In the genomic region with DNA sequence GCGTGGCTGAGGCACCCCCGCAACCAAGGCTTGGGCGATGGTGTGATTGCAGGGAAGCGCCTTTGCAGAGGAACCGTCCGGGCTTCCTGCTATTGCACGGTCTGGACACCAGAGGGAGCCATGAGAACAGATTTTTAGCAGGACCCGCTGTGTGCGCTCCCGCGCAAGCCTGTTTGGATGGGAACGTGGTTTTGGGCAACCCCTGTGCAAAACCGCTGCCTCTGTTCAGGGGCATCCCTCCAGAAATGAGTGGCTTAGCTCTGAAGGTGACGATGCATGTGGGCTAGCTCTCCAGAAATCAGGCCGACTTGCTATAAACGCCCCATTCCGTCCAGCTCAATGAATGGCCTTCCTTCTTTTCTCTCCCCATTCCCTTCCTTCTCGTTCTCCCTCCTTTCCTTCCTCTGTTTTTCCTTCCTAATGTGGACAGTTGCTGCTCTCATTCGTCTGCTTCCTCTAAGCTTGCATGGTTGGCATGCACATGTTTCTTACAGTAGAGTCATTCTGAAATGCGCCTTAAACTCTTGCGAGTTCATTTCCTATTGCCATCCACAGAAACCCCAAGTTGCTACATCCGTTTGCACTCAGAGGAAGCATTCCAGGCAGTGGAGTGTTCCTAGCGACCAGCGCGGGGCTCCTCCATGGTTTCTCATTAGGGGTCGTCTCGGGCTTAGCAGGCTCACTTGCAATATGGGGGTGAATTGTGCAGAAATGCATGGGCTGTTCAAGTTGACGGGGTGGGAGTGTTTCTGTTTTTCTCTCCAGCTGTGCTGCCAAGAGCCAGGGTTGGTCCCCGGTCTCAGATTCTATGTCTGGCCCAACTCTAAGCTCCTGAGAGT, we compare ENCODE assay signal across 8 cellular contexts.
A peak's percentile ranks its signal among the peaks of the same experiment; 100 is the strongest.
DNase-seq lines count a peak whose midpoint lies in the region; ATAC-seq and TF ChIP-seq lines count a peak whose summit lies in the region.

No MANE protein-coding gene starts in this region.

- H3F3A ChIP-seq in Loucy (ENCODE audit: low read depth) = no peaks in the 10 kb centered on the region

- H3K9ac ChIP-seq in Loucy (ENCODE audit: low read depth, low read length, poor library complexity, severe bottlenecking) = no peak overlapping the region

- H3K4me1 ChIP-seq in Loucy (ENCODE audit: insufficient read depth, low read length, poor library complexity, severe bottlenecking) = peaks cover 6% of the 10 kb centered on the region

- no peaks in the 10 kb centered on the region for H3K27me3 ChIP-seq in Loucy (ENCODE audit: insufficient read depth, low read length, poor library complexity, severe bottlenecking)

- peak overlapping the region; percentile 45 for H3K4me3 ChIP-seq in Loucy (ENCODE audit: low read length, poor library complexity, severe bottlenecking)
- H3K4me3 ChIP-seq in skeletal muscle cell (ENCODE audit: low read depth, low read length) = peak overlapping the region; percentile 37

- peak overlapping the region; percentile 88 for H3K4me3 Mint-ChIP-seq in T-helper 17 cell

- H3K9me3 ChIP-seq in Loucy (ENCODE audit: insufficient read depth, low read depth, low read length) (no peaks in the 10 kb centered on the region), T-helper 17 cell (ENCODE audit: control insufficient read depth, low read length, poor library complexity, severe bottlenecking) (no peaks in the 10 kb centered on the region)

- no peaks in the 10 kb centered on the region for H3K9me2 ChIP-seq in Loucy (replicated peaks; ENCODE audit: low read depth, low read length)

- peaks cover 12% of the 10 kb centered on the region for H3K4me1 Mint-ChIP-seq in T-helper 17 cell

- H2AFZ ChIP-seq in Loucy (ENCODE audit: low read length) = peak overlapping the region; percentile 74

- DNase-seq in CMK (ENCODE audit: low read depth) (peak; percentile 27), T-helper 17 cell (peak; percentile 33 to 61 (median 38)), astrocyte of the hippocampus (ENCODE audit: low read depth, low spot score) (peak; percentile 84), iPS DF 19.7 (ENCODE audit: low read depth, low spot score) (peak; percentile 35), skeletal muscle cell (ENCODE audit: low read depth) (no peak)

- H3K79me2 ChIP-seq in Loucy (ENCODE audit: insufficient read depth, low read length) = no peaks in the 10 kb centered on the region

- TF ChIP-seq CTCF in Loucy (conservative IDR thresholded peaks at IDR 0.05; ENCODE audit: low read length) = peak; percentile 75

- H3K36me3 ChIP-seq in Loucy (ENCODE audit: insufficient read depth, low read length) = no peaks in the 10 kb centered on the region

- no peaks in the 10 kb centered on the region for H4K20me1 ChIP-seq in Loucy (ENCODE audit: insufficient read depth, low read length, poor library complexity, severe bottlenecking)

- H3K27ac Mint-ChIP-seq in T-helper 17 cell = no peak overlapping the region

- ATAC-seq in GM21526 (IDR thresholded peaks at IDR 0.05; ENCODE audit: low FRiP score, unreplicated experiment) (peak; percentile 78), T-helper 17 cell (peak; percentile 91), HG03565 (IDR thresholded peaks at IDR 0.05; ENCODE audit: unreplicated experiment) (no peak)

- H3K36me3 Mint-ChIP-seq in T-helper 17 cell (ENCODE audit: low read depth) = peaks cover 2% of the 10 kb centered on the region

- no peaks in the 10 kb centered on the region for H3K27me3 Mint-ChIP-seq in T-helper 17 cell

- peak overlapping the region; percentile 64 for H3K4me2 ChIP-seq in Loucy (ENCODE audit: low read depth, low read length, poor library complexity, severe bottlenecking)
